Comparison of ENCODE assay signal across 26 cellular contexts in the genomic region with DNA sequence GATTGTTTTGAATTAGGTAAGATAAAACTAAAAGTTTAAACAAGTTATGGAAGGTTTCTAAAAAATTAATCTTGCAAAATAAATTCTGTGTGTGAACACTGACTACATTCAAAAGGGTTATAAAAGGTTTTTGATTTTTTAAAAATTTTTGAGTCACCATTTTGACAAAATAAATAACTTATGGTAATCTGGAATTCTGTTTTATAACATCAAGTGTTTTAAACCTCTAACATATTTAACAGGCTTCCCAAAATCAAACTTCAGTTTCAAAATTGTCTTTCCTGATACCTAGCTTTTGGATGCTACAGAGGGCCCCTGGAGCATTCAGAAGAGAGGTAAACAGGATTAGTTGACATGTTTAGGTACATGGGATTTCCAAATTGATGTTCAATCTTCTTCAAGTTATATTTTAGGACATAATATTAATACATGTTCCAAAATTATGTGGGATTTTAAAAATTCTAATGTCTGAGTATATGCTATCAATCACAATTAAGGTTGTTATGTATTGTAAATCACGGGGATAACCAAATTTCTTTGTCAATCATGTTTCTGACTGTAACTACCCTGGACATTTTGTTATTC. TPM values are rescaled to one million over a fixed set of nuclear protein-coding genes. Genes with fewer than 3 reads are reported as not detected.
"Had no signal": no experiment of that assay in that cellular context is flagged by ENCODE, and none has a peak within 500 bp of the region (broad histone marks: within the 10 kb centered on the region; RNA-seq: fewer than 3 reads in every experiment).

No MANE protein-coding gene starts in this region.

- DNase-seq: KBM-7, MV-4-11, NCI-H1048, NCI-H1105, NCI-H1417, NCI-H1436 treated with DMSO at 0.1 percent for 48 hours, NCI-H1694, NCI-H187 treated with DMSO at 0.1 percent for 48 hours, NCI-H2029 treated with DMSO at 0.1 percent for 48 hours, NCI-H2171 treated with DMSO at 0.1 percent for 48 hours, NCI-H226, NCI-H446, NCI-H510A, NCI-H524 treated with DMSO at 0.1 percent for 48 hours, NCI-H82, Right ventricle myocardium superior, RPMI8226, SIG-M5 had no signal

- H3K27me3 ChIP-seq: SJSA1 had no signal

- H3K36me3 ChIP-seq: SJSA1 had no signal

- H3K27ac Mint-ChIP-seq: IgD-negative memory B cell had no signal

- H3K4me3 ChIP-seq: SJSA1, SK-N-MC had no signal

- H3K27ac ChIP-seq: HL-60, SJSA1, SK-N-MC had no signal

- H3K4me1 ChIP-seq: SJSA1 had no signal

- H3K4me1 Mint-ChIP-seq: IgD-negative memory B cell had no signal

- FAIRE-seq: HTR-8/SVneo had no signal

RNA-seq across cellular contexts. Expression of gene CPA2, which starts 8.1 kb away (rescaled TPM):
- total RNA-seq: LHCN-M2; MCF 10A; Right ventricle myocardium superior; SJSA1; T-helper 1 cell treated with Interleukin-12 subunit alpha and Interleukin-12 subunit beta and Interleukin-4 antibody, amounts not matched to agents 30 ng/mL and 1 ng/mL, for 36 hours had no signal
- polyA plus RNA-seq: IgD-negative memory B cell had no signal

RNA-seq across cellular contexts. Expression of gene CPA4, which starts 34.4 kb away (rescaled TPM):
- total RNA-seq: Right ventricle myocardium superior; T-helper 1 cell treated with Interleukin-12 subunit alpha and Interleukin-12 subunit beta and Interleukin-4 antibody, amounts not matched to agents 30 ng/mL and 1 ng/mL, for 36 hours had no signal
- polyA plus RNA-seq: IgD-negative memory B cell had no signal

RNA-seq across cellular contexts. Expression of gene SSMEM1, which starts 50.9 kb away (rescaled TPM):
- total RNA-seq: MCF 10A; Right ventricle myocardium superior; SJSA1; T-helper 1 cell treated with Interleukin-12 subunit alpha and Interleukin-12 subunit beta and Interleukin-4 antibody, amounts not matched to agents 30 ng/mL and 1 ng/mL, for 36 hours had no signal
- polyA plus RNA-seq: IgD-negative memory B cell had no signal
